ENCODE assay signal across 20 cellular contexts in genomic region chr1:46110521-46110920, GRCh38.
"Had no signal": no experiment of that assay in that cellular context is flagged by ENCODE, and none has a peak within 500 bp of the region (broad histone marks: within the 10 kb centered on the region; RNA-seq: fewer than 3 reads in every experiment).

No MANE protein-coding gene starts in this region.

- H3K27me3 ChIP-seq: gastrocnemius medialis, heart right ventricle, testis, tibial nerve, upper lobe of right lung, vagina had no signal

- H3K27ac ChIP-seq: gastrocnemius medialis, heart right ventricle, psoas muscle, skin epidermis, testis, tibial nerve, upper lobe of right lung, vagina had no signal

- ATAC-seq: esophagus mucosa; gastrocnemius medialis; heart right ventricle; natural killer cell treated with Interleukin-12 subunit alpha and Interleukin-12 subunit beta and Interleukin-15 and Interleukin-18, amount 100 ng/mL, for 72 hours; psoas muscle; sciatic nerve; stimulated activated naive B cell treated with anti-CD40 and anti-IgM and Interleukin-4, amounts not matched to agents 10 μg/mL and 1 μg/mL and 100 μg/mL, for 72 hours; stimulated activated naive CD8-positive, alpha-beta T cell treated with anti-CD3 and anti-CD28 coated beads, Interleukin-15, amount 100 ng/mL, for 72 hours; upper lobe of right lung had no signal

- H3K4me1 ChIP-seq: psoas muscle, testis, tibial nerve, upper lobe of right lung, vagina had no signal

- DNase-seq: effector memory CD4-positive, alpha-beta T cell; gastrocnemius medialis; heart right ventricle; hypothalamus; kidney glomerular epithelial cell; occipital lobe; psoas muscle; retina; stimulated activated CD4-positive, alpha-beta T cell treated with anti-CD3 and anti-CD28 coated beads, Interleukin-2, amount 100 ng/mL, for 24 hours; stimulated activated CD4-positive, alpha-beta T cell treated with anti-CD3 and anti-CD28 coated beads, Interleukin-4, amount 100 ng/mL, for 4 hours; stimulated activated naive B cell treated with anti-CD40 and anti-IgM and Interleukin-4, amounts not matched to agents 10 μg/mL and 1 μg/mL and 100 μg/mL, for 72 hours; stimulated activated naive CD8-positive, alpha-beta T cell treated with anti-CD3 and anti-CD28 coated beads, Interleukin-15, amount 100 ng/mL, for 72 hours; testis; upper lobe of right lung had no signal

- H3K36me3 ChIP-seq: gastrocnemius medialis, tibial nerve, upper lobe of right lung, vagina had no signal

- H3K4me3 ChIP-seq: gastrocnemius medialis, heart right ventricle, psoas muscle, skin epidermis, testis, tibial nerve, upper lobe of right lung, vagina had no signal

- H3K9me3 ChIP-seq: gastrocnemius medialis, heart right ventricle, psoas muscle, testis, tibial nerve, upper lobe of right lung, vagina had no signal
